1 cellular context compared by ENCODE assay signal in genomic region chr5:176447982-176448608, GRCh38.
A peak's percentile ranks its signal among the peaks of the same experiment; 100 is the strongest.
TF ChIP-seq lines count a peak whose summit lies in the region.

A gene with protein sequence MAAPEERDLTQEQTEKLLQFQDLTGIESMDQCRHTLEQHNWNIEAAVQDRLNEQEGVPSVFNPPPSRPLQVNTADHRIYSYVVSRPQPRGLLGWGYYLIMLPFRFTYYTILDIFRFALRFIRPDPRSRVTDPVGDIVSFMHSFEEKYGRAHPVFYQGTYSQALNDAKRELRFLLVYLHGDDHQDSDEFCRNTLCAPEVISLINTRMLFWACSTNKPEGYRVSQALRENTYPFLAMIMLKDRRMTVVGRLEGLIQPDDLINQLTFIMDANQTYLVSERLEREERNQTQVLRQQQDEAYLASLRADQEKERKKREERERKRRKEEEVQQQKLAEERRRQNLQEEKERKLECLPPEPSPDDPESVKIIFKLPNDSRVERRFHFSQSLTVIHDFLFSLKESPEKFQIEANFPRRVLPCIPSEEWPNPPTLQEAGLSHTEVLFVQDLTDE (plus strand): TSS chr5:176448385. CDS start chr5:176448408, 23 bp downstream.

TF ChIP-seq in HEK293, 187 proteins besides CTCF, POLR2A, EP300 and RAD21 (continued from another document and continues in another):
- TF ChIP-seq, protein P1, sequence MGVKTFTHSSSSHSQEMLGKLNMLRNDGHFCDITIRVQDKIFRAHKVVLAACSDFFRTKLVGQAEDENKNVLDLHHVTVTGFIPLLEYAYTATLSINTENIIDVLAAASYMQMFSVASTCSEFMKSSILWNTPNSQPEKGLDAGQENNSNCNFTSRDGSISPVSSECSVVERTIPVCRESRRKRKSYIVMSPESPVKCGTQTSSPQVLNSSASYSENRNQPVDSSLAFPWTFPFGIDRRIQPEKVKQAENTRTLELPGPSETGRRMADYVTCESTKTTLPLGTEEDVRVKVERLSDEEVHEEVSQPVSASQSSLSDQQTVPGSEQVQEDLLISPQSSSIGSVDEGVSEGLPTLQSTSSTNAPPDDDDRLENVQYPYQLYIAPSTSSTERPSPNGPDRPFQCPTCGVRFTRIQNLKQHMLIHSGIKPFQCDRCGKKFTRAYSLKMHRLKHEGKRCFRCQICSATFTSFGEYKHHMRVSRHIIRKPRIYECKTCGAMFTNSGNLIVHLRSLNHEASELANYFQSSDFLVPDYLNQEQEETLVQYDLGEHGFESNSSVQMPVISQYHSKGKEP (tag by site-specific recombination; IDR thresholded peaks at IDR 0.05) = no peak
- peak; percentile 91 for TF ChIP-seq ZNF629 (tag by site-specific recombination; IDR thresholded peaks at IDR 0.05)
- TF ChIP-seq BCL11A (tag by site-specific recombination; IDR thresholded peaks at IDR 0.05; ENCODE audit: low read depth) = peak; percentile 81; the same call in 1 of the 2 replicates
- peak; percentile 99 for TF ChIP-seq BCL11B (tag by site-specific recombination; IDR thresholded peaks at IDR 0.05; ENCODE audit: low read depth)
- TF ChIP-seq ZNF555 (tag by site-specific recombination; conservative IDR thresholded peaks at IDR 0.05) = no peak
- TF ChIP-seq ZNF274 (IDR thresholded peaks at IDR 0.05; ENCODE audit: low read length) = no peak
- no peak for TF ChIP-seq ZNF274 (tag by site-specific recombination; IDR thresholded peaks at IDR 0.05; ENCODE audit: borderline replicate concordance)
- peak; percentile 42; the same call in 1 of the 2 replicates for TF ChIP-seq KLF9 (tag by site-specific recombination; IDR thresholded peaks at IDR 0.05; ENCODE audit: low read depth)
- TF ChIP-seq ZNF266 (tag by site-specific recombination; IDR thresholded peaks at IDR 0.05; ENCODE audit: low read depth) = no peak
- TF ChIP-seq ZEB2 (tag by site-specific recombination; IDR thresholded peaks at IDR 0.05) = peak; percentile 71
- TF ChIP-seq ZNF184 (tag by site-specific recombination; IDR thresholded peaks at IDR 0.05) = no peak
- TF ChIP-seq KLF17 (tag by site-specific recombination; IDR thresholded peaks at IDR 0.05) = peak; percentile 82
- TF ChIP-seq FEZF1 (tag by site-specific recombination; IDR thresholded peaks at IDR 0.05) = no peak
- TF ChIP-seq YY2 (tag by site-specific recombination; IDR thresholded peaks at IDR 0.05) = peak; percentile 94
- no peak for TF ChIP-seq ZNF48 (tag by site-specific recombination; IDR thresholded peaks at IDR 0.05)
- no peak for TF ChIP-seq KLF1 (tag by site-specific recombination; IDR thresholded peaks at IDR 0.05)
- no peak for TF ChIP-seq GLI4 (tag by site-specific recombination; IDR thresholded peaks at IDR 0.05)
- TF ChIP-seq SCRT2 (tag by site-specific recombination; IDR thresholded peaks at IDR 0.05) = no peak
- TF ChIP-seq ZNF521 (tag by site-specific recombination; IDR thresholded peaks at IDR 0.05) = no peak
- no peak for TF ChIP-seq ZNF280C (tag by site-specific recombination; IDR thresholded peaks at IDR 0.05)
- no peak for TF ChIP-seq ZNF513 (tag by site-specific recombination; IDR thresholded peaks at IDR 0.05)
- TF ChIP-seq ZNF140 (tag by site-specific recombination; IDR thresholded peaks at IDR 0.05) = no peak
- TF ChIP-seq ZSCAN23 (tag by site-specific recombination; IDR thresholded peaks at IDR 0.05) = no peak
- TF ChIP-seq ZNF626 (tag by site-specific recombination; IDR thresholded peaks at IDR 0.05) = no peak
- no peak for TF ChIP-seq HIC1 (tag by site-specific recombination; IDR thresholded peaks at IDR 0.05)
- no peak for TF ChIP-seq ZNF423 (tag by site-specific recombination; IDR thresholded peaks at IDR 0.05)
- TF ChIP-seq INSM2 (tag by site-specific recombination; IDR thresholded peaks at IDR 0.05) = peak; percentile 71; the same call in 1 of the 2 replicates
- no peak for TF ChIP-seq ZNF157 (tag by site-specific recombination; IDR thresholded peaks at IDR 0.05)
- no peak for TF ChIP-seq PRDM6 (tag by site-specific recombination; IDR thresholded peaks at IDR 0.05)
- no peak for TF ChIP-seq ZNF354C (tag by site-specific recombination; IDR thresholded peaks at IDR 0.05; ENCODE audit: borderline replicate concordance, low read depth)
- TF ChIP-seq ZNF610 (tag by site-specific recombination; IDR thresholded peaks at IDR 0.05; ENCODE audit: borderline replicate concordance) = peak; percentile 31; the same call in 1 of the 2 replicates
- TF ChIP-seq ZNF664 (tag by site-specific recombination; IDR thresholded peaks at IDR 0.05) = no peak
- no peak for TF ChIP-seq ZNF510 (tag by site-specific recombination; IDR thresholded peaks at IDR 0.05; ENCODE audit: insufficient replicate concordance)
- TF ChIP-seq ZFP37 (tag by site-specific recombination; IDR thresholded peaks at IDR 0.05) = no peak
- no peak for TF ChIP-seq ZNF473 (tag by site-specific recombination; IDR thresholded peaks at IDR 0.05)
- TF ChIP-seq ZXDB (tag by site-specific recombination; IDR thresholded peaks at IDR 0.05) = peak; percentile 25; the same call in 1 of the 2 replicates
- TF ChIP-seq ZNF544 (tag by site-specific recombination; IDR thresholded peaks at IDR 0.05) = no peak
- TF ChIP-seq ZNF24 (tag by site-specific recombination; IDR thresholded peaks at IDR 0.05) = peak; percentile 28; the same call in 1 of the 2 replicates
- TF ChIP-seq ZSCAN16 (tag by site-specific recombination; IDR thresholded peaks at IDR 0.05) = no peak
- no peak for TF ChIP-seq ZNF23 (tag by site-specific recombination; IDR thresholded peaks at IDR 0.05; ENCODE audit: borderline replicate concordance)
- TF ChIP-seq, protein P2, sequence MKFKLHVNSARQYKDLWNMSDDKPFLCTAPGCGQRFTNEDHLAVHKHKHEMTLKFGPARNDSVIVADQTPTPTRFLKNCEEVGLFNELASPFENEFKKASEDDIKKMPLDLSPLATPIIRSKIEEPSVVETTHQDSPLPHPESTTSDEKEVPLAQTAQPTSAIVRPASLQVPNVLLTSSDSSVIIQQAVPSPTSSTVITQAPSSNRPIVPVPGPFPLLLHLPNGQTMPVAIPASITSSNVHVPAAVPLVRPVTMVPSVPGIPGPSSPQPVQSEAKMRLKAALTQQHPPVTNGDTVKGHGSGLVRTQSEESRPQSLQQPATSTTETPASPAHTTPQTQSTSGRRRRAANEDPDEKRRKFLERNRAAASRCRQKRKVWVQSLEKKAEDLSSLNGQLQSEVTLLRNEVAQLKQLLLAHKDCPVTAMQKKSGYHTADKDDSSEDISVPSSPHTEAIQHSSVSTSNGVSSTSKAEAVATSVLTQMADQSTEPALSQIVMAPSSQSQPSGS (tag by site-specific recombination; IDR thresholded peaks at IDR 0.05; ENCODE audit: low read depth) = no peak
- 0 out of 2 replicates have a peak, but pooled peaks have one; percentile 54 for TF ChIP-seq ZSCAN30 (tag by site-specific recombination; IDR thresholded peaks at IDR 0.05)
- TF ChIP-seq ZNF623 (tag by site-specific recombination; IDR thresholded peaks at IDR 0.05) = no peak
- TF ChIP-seq ZNF239 (tag by site-specific recombination; IDR thresholded peaks at IDR 0.05) = no peak
- TF ChIP-seq ZNF692 (tag by site-specific recombination; IDR thresholded peaks at IDR 0.05) = peak; percentile 47; the same call in 1 of the 2 replicates
- 0 out of 2 replicates have a peak, but pooled peaks have one; percentile 44 for TF ChIP-seq ZNF660 (tag by site-specific recombination; IDR thresholded peaks at IDR 0.05)
- TF ChIP-seq ZNF292 (tag by site-specific recombination; IDR thresholded peaks at IDR 0.05; ENCODE audit: borderline replicate concordance, low read depth) = no peak
- no peak for TF ChIP-seq ZNF677 (tag by site-specific recombination; IDR thresholded peaks at IDR 0.05)
- peak; percentile 45; the same call in 1 of the 2 replicates for TF ChIP-seq KLF8 (tag by site-specific recombination; IDR thresholded peaks at IDR 0.05)
- TF ChIP-seq GLIS2 (tag by site-specific recombination; IDR thresholded peaks at IDR 0.05) = no peak
